Comparison of ENCODE assay signal across 9 cellular contexts in the genomic region with DNA sequence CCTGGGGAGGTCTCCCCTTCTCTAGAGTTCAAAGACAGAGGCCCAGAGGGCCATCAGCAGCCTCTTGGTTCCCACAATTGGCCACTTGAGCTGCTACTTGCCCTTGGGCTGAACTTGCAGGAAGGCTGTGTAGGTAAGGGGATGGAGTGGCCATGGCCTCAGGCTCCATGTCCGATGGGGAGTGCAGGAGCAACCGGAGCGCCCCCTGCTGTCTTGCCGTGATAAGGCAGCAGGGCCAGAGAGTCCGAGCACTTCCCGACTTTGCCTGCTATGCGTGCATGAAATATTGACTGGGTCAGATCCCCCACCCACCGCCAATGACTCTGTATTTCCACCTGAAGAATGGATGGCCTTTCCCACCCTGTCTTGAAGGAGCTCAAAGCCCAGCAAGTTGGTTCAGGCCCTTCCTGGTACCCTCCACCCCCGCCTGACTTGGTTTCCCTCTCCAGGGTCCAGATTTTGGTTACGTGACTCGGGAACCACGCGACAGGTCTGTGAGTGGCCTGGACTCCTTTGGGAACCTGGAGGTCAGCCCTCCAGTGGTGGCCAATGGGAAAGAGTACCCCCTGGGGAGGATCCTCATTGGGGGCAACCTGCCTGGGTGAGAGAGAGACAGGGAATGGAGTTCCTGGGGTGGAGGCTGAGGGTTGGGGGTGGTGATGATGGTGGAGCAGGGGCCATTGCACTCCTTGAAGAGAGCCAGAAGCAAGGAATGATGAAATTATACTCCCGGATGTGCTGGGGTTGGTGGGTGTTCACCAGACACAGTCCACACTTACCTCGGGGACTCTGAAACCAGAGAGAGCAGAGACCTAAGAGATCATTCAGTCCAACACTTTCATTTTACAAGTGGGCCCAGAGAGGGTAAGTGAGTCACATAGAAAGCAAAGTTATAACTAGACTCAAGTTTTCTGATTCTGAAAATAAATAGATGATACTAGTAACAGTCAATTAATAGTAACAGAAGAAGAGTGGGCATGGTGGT. TPM values are rescaled to one million over a fixed set of nuclear protein-coding genes. Genes with fewer than 3 reads are reported as not detected.
DNase-seq lines count a peak whose midpoint lies in the region; ATAC-seq, FAIRE-seq and TF ChIP-seq lines count a peak whose summit lies in the region.
"Had no signal": no experiment of that assay in that cellular context is flagged by ENCODE, and none has a peak within 500 bp of the region (broad histone marks: within the 10 kb centered on the region; RNA-seq: fewer than 3 reads in every experiment).

No MANE protein-coding gene starts in this region.

- no peak overlapping the region for H3K4me3 ChIP-seq in A549
- no peak overlapping the region for H3K4me3 ChIP-seq in WERI-Rb-1 (ENCODE audit: low read depth, low read length)
- H3K4me3 ChIP-seq in gastroesophageal sphincter, result no peak overlapping the region

- H3K36me3 Mint-ChIP-seq in glutamatergic neuron (ENCODE audit: unreplicated experiment), result no peaks in the 10 kb centered on the region

- no peak overlapping the region for H3K27ac Mint-ChIP-seq in glutamatergic neuron (ENCODE audit: unreplicated experiment)

- H3K9me3 ChIP-seq in A549 (no peaks in the 10 kb centered on the region), WERI-Rb-1 (ENCODE audit: severe bottlenecking) (no peaks in the 10 kb centered on the region), gastroesophageal sphincter (no peaks in the 10 kb centered on the region)

- 31% methylated on average over 12 of the region's 15 CpGs for WGBS in A549 (ENCODE audit: missing lambda C conversion rate)
- 52 to 63% methylated on average over 2 to 4 of the region's 15 CpGs for WGBS in gastroesophageal sphincter (ENCODE audit: low coverage in 1 of 2), 2 donors

- no peaks in the 10 kb centered on the region for H3K27me3 ChIP-seq in WERI-Rb-1 (ENCODE audit: insufficient read depth, low read depth, severe bottlenecking)
- peaks cover 48% of the 10 kb centered on the region for H3K27me3 ChIP-seq in gastroesophageal sphincter

- H3K4me1 ChIP-seq in A549 (peaks cover 51% of the 10 kb centered on the region), gastroesophageal sphincter (no peaks in the 10 kb centered on the region)

- POLR2A ChIA-PET in A549 (lab: Yijun Ruan, JAX), result no interaction called here

- no peak for TF ChIP-seq EP300 in A549 (IDR thresholded peaks at IDR 0.05)
- TF ChIP-seq EP300 in gastroesophageal sphincter (IDR thresholded peaks at IDR 0.05), result no peak

- peaks cover 2% of the 10 kb centered on the region for H3K27me3 Mint-ChIP-seq in glutamatergic neuron (ENCODE audit: unreplicated experiment)

- CTCF ChIA-PET in A549 (lab: Yijun Ruan, JAX), result interaction anchor here (0.6 to 4.6 kb wide), 29 partner anchors 9 to 220 kb away, joined by 3 to 43 read pairs (median 4); a partner anchor contains a TSS

- TF ChIP-seq CTCF in A549 (IDR thresholded peaks at IDR 0.05), result peak; percentile 57
- TF ChIP-seq CTCF in WERI-Rb-1 (IDR thresholded peaks at IDR 0.05; ENCODE audit: low read depth, low read length), result peak; percentile 98
- peak; percentile 71 for TF ChIP-seq CTCF in glutamatergic neuron (IDR thresholded peaks at IDR 0.05; ENCODE audit: partially characterized antibody, unreplicated experiment)
- peak in 1 of 4 experiments; percentile 25 for TF ChIP-seq CTCF in gastroesophageal sphincter (IDR thresholded peaks at IDR 0.05)

- no peaks in the 10 kb centered on the region for H3K36me3 ChIP-seq in WERI-Rb-1
- no peaks in the 10 kb centered on the region for H3K36me3 ChIP-seq in gastroesophageal sphincter

- H3K4me1 Mint-ChIP-seq in glutamatergic neuron (ENCODE audit: low read depth, unreplicated experiment), result peaks cover 3% of the 10 kb centered on the region

- H3K9me3 Mint-ChIP-seq in glutamatergic neuron (ENCODE audit: unreplicated experiment), result peaks cover 3% of the 10 kb centered on the region

- TF ChIP-seq RAD21 in A549 (conservative IDR thresholded peaks at IDR 0.05 in 1 of 2, IDR thresholded peaks at IDR 0.05 in 1 of 2), result peak; percentile 69 to 83

- H3K4me3 Mint-ChIP-seq in glutamatergic neuron (ENCODE audit: unreplicated experiment), result no peak overlapping the region

- no peak for FAIRE-seq in A549 (lab: Jason Lieb, UNC)
- FAIRE-seq: endometrium had no signal

- ATAC-seq in A549 (peak; percentile 76 to 92; a peak in 5 of 6 replicates), GM21447 (IDR thresholded peaks at IDR 0.05; ENCODE audit: unreplicated experiment) (no peak), gastroesophageal sphincter (no peak)

- peak overlapping the region; percentile 19; the same call in 1 of the 3 replicates for H3K4me2 ChIP-seq in A549

- H3K27ac ChIP-seq in A549, result peak overlapping the region; percentile 49 to 86; a peak in 5 of 6 replicates
- no peak overlapping the region for H3K27ac ChIP-seq in WERI-Rb-1
- no peak overlapping the region for H3K27ac ChIP-seq in gastroesophageal sphincter

- DNase-seq in A549 (ENCODE audit: low read depth in 1 of 2, low spot score in 1 of 2), result peak; percentile 69 to 76
- peak; percentile 53 for DNase-seq in GDM1 (lab: John Stamatoyannopoulos, UW)
- peak; percentile 33 for DNase-seq in LoVo (ENCODE audit: low spot score)
- DNase-seq in WERI-Rb-1, result peak; percentile 75
- DNase-seq in glutamatergic neuron, result peak; percentile 75
- peak; percentile 8 for DNase-seq in stimulated activated CD4-positive, alpha-beta T cell treated with anti-CD3 and anti-CD28 coated beads, Interleukin-12 subunit alpha, Interleukin-12 subunit beta, amount 100 ng/mL, for 4 hours

- TF ChIP-seq POLR2A in A549 (IDR thresholded peaks at IDR 0.05; ENCODE audit: low read length), result no peak
- TF ChIP-seq POLR2A in gastroesophageal sphincter (IDR thresholded peaks at IDR 0.05), result no peak

TF ChIP-seq in A549, 52 proteins besides CTCF, POLR2A, EP300 and RAD21:
- peak; percentile 77 for TF ChIP-seq SMC3 (IDR thresholded peaks at IDR 0.05)
- no peak for TF ChIP-seq RARB (CRISPR knock-in tag; IDR thresholded peaks at IDR 0.05)
- no peak for TF ChIP-seq EHMT2 (IDR thresholded peaks at IDR 0.05; ENCODE audit: low read depth)
- no peak for TF ChIP-seq ZFP36 (IDR thresholded peaks at IDR 0.05; ENCODE audit: borderline replicate concordance, partially characterized antibody)
- TF ChIP-seq, protein P1, sequence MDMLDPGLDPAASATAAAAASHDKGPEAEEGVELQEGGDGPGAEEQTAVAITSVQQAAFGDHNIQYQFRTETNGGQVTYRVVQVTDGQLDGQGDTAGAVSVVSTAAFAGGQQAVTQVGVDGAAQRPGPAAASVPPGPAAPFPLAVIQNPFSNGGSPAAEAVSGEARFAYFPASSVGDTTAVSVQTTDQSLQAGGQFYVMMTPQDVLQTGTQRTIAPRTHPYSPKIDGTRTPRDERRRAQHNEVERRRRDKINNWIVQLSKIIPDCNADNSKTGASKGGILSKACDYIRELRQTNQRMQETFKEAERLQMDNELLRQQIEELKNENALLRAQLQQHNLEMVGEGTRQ (IDR thresholded peaks at IDR 0.05), result peak; percentile 42; the same call in 1 of the 2 replicates

RNA-seq across cellular contexts. Expression of a gene that starts 25.6 kb away (rescaled TPM):
- 2.4 and 2.8 TPM in 2 replicates for polyA plus RNA-seq in A549 (2011; rRNA removed)
- 1.4 and 1.6 TPM in 2 replicates for polyA plus RNA-seq in A549 (2012; cell fraction: cytosol; rRNA removed)
- polyA plus RNA-seq in A549 (2012; cell fraction: nucleus; rRNA removed), result 6.7 and 7.0 TPM in 2 replicates
- polyA plus RNA-seq in A549 (2017; fragmentation: RNase III; extraction: RNeasy Plus Mini Kit Qiagen cat#74134 plus additional on column Dnase treatment), result 0.99 to 1.5 TPM (median 1.4 TPM) in 3 replicates
- 3.8 and 4.4 TPM in 2 replicates for polyA minus RNA-seq in A549 (2011; rRNA and poly(A)+ RNA removed)
- total RNA-seq in glutamatergic neuron (ENCODE audit: unreplicated experiment), result not detected
- under 1 TPM in 2 of 4 donors, not detected in 2; 0.20 to 0.31 TPM for total RNA-seq in gastroesophageal sphincter

RNA-seq across cellular contexts. Expression of a gene that starts 33.5 kb away (rescaled TPM):
- polyA plus RNA-seq in A549 (2011; rRNA removed) (not detected in 2 replicates), A549 (2017; fragmentation: RNase III; extraction: RNeasy Plus Mini Kit Qiagen cat#74134 plus additional on column Dnase treatment) (not detected in 3 replicates)
- polyA plus RNA-seq in A549 (2012; cell fraction: cytosol; rRNA removed), result not detected in 2 replicates
- not detected in 2 replicates for polyA plus RNA-seq in A549 (2012; cell fraction: nucleus; rRNA removed)
- polyA minus RNA-seq in A549 (2011; rRNA and poly(A)+ RNA removed), result not detected in 2 replicates
- total RNA-seq in glutamatergic neuron (ENCODE audit: unreplicated experiment) (not detected), gastroesophageal sphincter (1 to 10 TPM in 1 of 4 donors, not detected in 3; 1.6 TPM)

Comparison
In these comparisons a context has a peak if more than half of its experiments do, and no peak if none do; other contexts are left out.
1. ATAC-seq: peak in A549 (2 of 2); none in GM21447 (single experiment) and gastroesophageal sphincter (single experiment).
2. DNase-seq: peak in every context shown above with its lines; median percentile 75 in WERI-Rb-1; 75 in glutamatergic neuron; 72 in A549; 53 in GDM1; 33 in LoVo; 8 in stimulated activated CD4-positive, alpha-beta T cell treated with anti-CD3 and anti-CD28 coated beads, Interleukin-12 subunit alpha, Interleukin-12 subunit beta, amount 100 ng/mL, for 4 hours.
3. H3K27ac ChIP-seq: peak in A549 (2 of 2); none in WERI-Rb-1 (single experiment) and gastroesophageal sphincter (0 of 4).